ENCODE assay signal across 21 cellular contexts in the genomic region with DNA sequence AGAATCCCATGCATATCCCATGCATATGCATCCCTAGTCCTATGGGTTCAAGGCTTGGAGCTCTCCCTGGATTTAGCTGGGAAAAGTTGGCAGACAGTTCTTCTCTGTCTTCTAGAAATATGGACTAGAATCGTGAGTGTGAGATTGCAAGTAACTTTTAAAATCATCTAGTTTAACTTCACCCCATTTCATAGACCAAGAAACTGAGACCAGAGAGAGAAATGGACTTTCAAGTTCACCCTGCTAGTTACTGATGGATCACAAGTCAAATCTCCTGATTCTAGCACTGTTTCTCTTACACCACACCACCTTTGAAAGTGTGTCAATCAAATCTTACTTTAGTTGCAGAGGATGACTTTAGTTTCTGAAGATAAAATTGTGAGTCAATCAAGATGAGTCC. TPM values are rescaled to one million over a fixed set of nuclear protein-coding genes. Genes with fewer than 3 reads are reported as not detected.
DNase-seq lines count a peak whose midpoint lies in the region; ATAC-seq and TF ChIP-seq lines count a peak whose summit lies in the region.
"Had no signal": no experiment of that assay in that cellular context is flagged by ENCODE, and none has a peak within 500 bp of the region (broad histone marks: within the 10 kb centered on the region; RNA-seq: fewer than 3 reads in every experiment).

No MANE protein-coding gene starts in this region.

- H3K4me3 Mint-ChIP-seq in activated T-cell treated with anti-CD3 and anti-CD28 coated beads, Interleukin-2, amount 50 U/mL, for 24 hours = no peak overlapping the region
- H3K4me3 Mint-ChIP-seq in activated T-cell treated with anti-CD3 and anti-CD28 coated beads, Interleukin-2, amount 50 U/mL, for 4 hours = no peak overlapping the region
- no peak overlapping the region for H3K4me3 Mint-ChIP-seq in endothelial cell (ENCODE audit: unreplicated experiment)
- no peak overlapping the region for H3K4me3 Mint-ChIP-seq in stimulated activated effector memory CD8-positive, alpha-beta T cell treated with anti-CD3 and anti-CD28 coated beads, Interleukin-12 subunit alpha, Interleukin-12 subunit beta, amount 100 ng/mL, for 72 hours
- H3K4me3 Mint-ChIP-seq: nephron; stimulated activated memory B cell treated with anti-CD40 and anti-IgM and Interleukin-4, amounts not matched to agents 10 μg/mL and 1 μg/mL and 100 μg/mL, for 72 hours had no signal

- H3K4me2 ChIP-seq in Loucy (ENCODE audit: low read depth, low read length, poor library complexity, severe bottlenecking) = peak overlapping the region; percentile 66

- peaks cover 4% of the 10 kb centered on the region; the same call in 1 of the 2 replicates for H3K9me3 ChIP-seq in Loucy (ENCODE audit: insufficient read depth, low read depth, low read length)
- H3K9me3 ChIP-seq: BE2C had no signal

- H4K20me1 ChIP-seq in Loucy (ENCODE audit: insufficient read depth, low read length, poor library complexity, severe bottlenecking) = no peaks in the 10 kb centered on the region

- peak overlapping the region; percentile 37 for H3K4me3 ChIP-seq in Loucy (ENCODE audit: low read length, poor library complexity, severe bottlenecking)
- H3K4me3 ChIP-seq: left ventricle myocardium inferior had no signal

- H3K4me1 Mint-ChIP-seq in activated T-cell treated with anti-CD3 and anti-CD28 coated beads, Interleukin-2, amount 50 U/mL, for 24 hours (ENCODE audit: low read depth) = peaks cover 23% of the 10 kb centered on the region
- H3K4me1 Mint-ChIP-seq in activated T-cell treated with anti-CD3 and anti-CD28 coated beads, Interleukin-2, amount 50 U/mL, for 4 hours (ENCODE audit: low read depth) = peaks cover 18% of the 10 kb centered on the region
- peaks cover 45% of the 10 kb centered on the region for H3K4me1 Mint-ChIP-seq in endothelial cell (ENCODE audit: unreplicated experiment)
- peaks cover 32% of the 10 kb centered on the region for H3K4me1 Mint-ChIP-seq in stimulated activated effector memory CD8-positive, alpha-beta T cell treated with anti-CD3 and anti-CD28 coated beads, Interleukin-12 subunit alpha, Interleukin-12 subunit beta, amount 100 ng/mL, for 72 hours

- H3F3A ChIP-seq in Loucy (ENCODE audit: low read depth) = no peaks in the 10 kb centered on the region

- H3K27ac Mint-ChIP-seq in activated T-cell treated with anti-CD3 and anti-CD28 coated beads, Interleukin-2, amount 50 U/mL, for 24 hours = peak overlapping the region; percentile 37
- peak overlapping the region; percentile 74 for H3K27ac Mint-ChIP-seq in endothelial cell (ENCODE audit: unreplicated experiment)
- no peak overlapping the region for H3K27ac Mint-ChIP-seq in stimulated activated effector memory CD8-positive, alpha-beta T cell treated with anti-CD3 and anti-CD28 coated beads, Interleukin-12 subunit alpha, Interleukin-12 subunit beta, amount 100 ng/mL, for 72 hours
- H3K27ac Mint-ChIP-seq: stimulated activated memory B cell treated with anti-CD40 and anti-IgM and Interleukin-4, amounts not matched to agents 10 μg/mL and 1 μg/mL and 100 μg/mL, for 72 hours had no signal

- H3K36me3 ChIP-seq in Loucy (ENCODE audit: insufficient read depth, low read length) = no peaks in the 10 kb centered on the region
- H3K36me3 ChIP-seq: BE2C had no signal

- H3K27me3 ChIP-seq in Loucy (ENCODE audit: insufficient read depth, low read length, poor library complexity, severe bottlenecking) = no peaks in the 10 kb centered on the region
- H3K27me3 ChIP-seq: BE2C had no signal

- H3K9me3 Mint-ChIP-seq in activated T-cell treated with anti-CD3 and anti-CD28 coated beads, Interleukin-2, amount 50 U/mL, for 24 hours = no peaks in the 10 kb centered on the region
- no peaks in the 10 kb centered on the region for H3K9me3 Mint-ChIP-seq in activated T-cell treated with anti-CD3 and anti-CD28 coated beads, Interleukin-2, amount 50 U/mL, for 4 hours
- no peaks in the 10 kb centered on the region for H3K9me3 Mint-ChIP-seq in endothelial cell (ENCODE audit: unreplicated experiment)
- peaks cover 2% of the 10 kb centered on the region for H3K9me3 Mint-ChIP-seq in stimulated activated effector memory CD8-positive, alpha-beta T cell treated with anti-CD3 and anti-CD28 coated beads, Interleukin-12 subunit alpha, Interleukin-12 subunit beta, amount 100 ng/mL, for 72 hours
- H3K9me3 Mint-ChIP-seq: stimulated activated memory B cell treated with anti-CD40 and anti-IgM and Interleukin-4, amounts not matched to agents 10 μg/mL and 1 μg/mL and 100 μg/mL, for 72 hours had no signal

- H3K9ac ChIP-seq in Loucy (ENCODE audit: low read depth, low read length, poor library complexity, severe bottlenecking) = no peak overlapping the region

- H3K27me3 Mint-ChIP-seq in activated T-cell treated with anti-CD3 and anti-CD28 coated beads, Interleukin-2, amount 50 U/mL, for 24 hours = no peaks in the 10 kb centered on the region
- no peaks in the 10 kb centered on the region for H3K27me3 Mint-ChIP-seq in activated T-cell treated with anti-CD3 and anti-CD28 coated beads, Interleukin-2, amount 50 U/mL, for 4 hours (ENCODE audit: low read depth)
- peaks cover 1% of the 10 kb centered on the region for H3K27me3 Mint-ChIP-seq in endothelial cell (ENCODE audit: unreplicated experiment)

- no peak overlapping the region for H2AFZ ChIP-seq in Loucy (ENCODE audit: low read length)

- TF ChIP-seq CTCF in Loucy (conservative IDR thresholded peaks at IDR 0.05; ENCODE audit: low read length) = no peak
- TF ChIP-seq CTCF in endothelial cell (IDR thresholded peaks at IDR 0.05; ENCODE audit: unreplicated experiment) = no peak

- no peak for DNase-seq in activated T-cell treated with anti-CD3 and anti-CD28 coated beads, Interleukin-2, amount 50 U/mL, for 24 hours
- DNase-seq in activated T-cell treated with anti-CD3 and anti-CD28 coated beads, Interleukin-2, amount 50 U/mL, for 4 hours = no peak
- no peak for DNase-seq in endothelial cell (ENCODE audit: low spot score)
- no peak for DNase-seq in stimulated activated effector memory CD8-positive, alpha-beta T cell treated with anti-CD3 and anti-CD28 coated beads, Interleukin-12 subunit alpha, Interleukin-12 subunit beta, amount 100 ng/mL, for 72 hours (ENCODE audit: low spot score in 2 of 2)
- no peak for DNase-seq in erythroblast (lab: John Stamatoyannopoulos, UW)
- no peak for DNase-seq in activated CD8-positive, alpha-beta memory T cell treated with anti-CD3 and anti-CD28 coated beads, Interleukin-2, amount 50 U/mL, for 4 hours
- DNase-seq: activated CD4-positive, alpha-beta T cell treated with anti-CD3 and anti-CD28 coated beads, Interleukin-2, amount 50 U/mL, for 4 hours; activated naive CD4-positive, alpha-beta T cell treated with Interleukin-2 at 50 U/mL for 16 hours; activated T-cell treated with anti-CD3 and anti-CD28 coated beads for 4 hours; amygdala; BE2C; left ventricle myocardium inferior; NCI-H146; NCI-H510A treated with DMSO at 0.1 percent for 48 hours; posterior cingulate gyrus; stimulated activated CD4-positive, alpha-beta T cell treated with anti-CD3 and anti-CD28 coated beads, Interleukin-2, amount 100 ng/mL, for 24 hours had no signal

- no peaks in the 10 kb centered on the region for H3K36me3 Mint-ChIP-seq in activated T-cell treated with anti-CD3 and anti-CD28 coated beads, Interleukin-2, amount 50 U/mL, for 24 hours (ENCODE audit: low read depth)
- no peaks in the 10 kb centered on the region for H3K36me3 Mint-ChIP-seq in activated T-cell treated with anti-CD3 and anti-CD28 coated beads, Interleukin-2, amount 50 U/mL, for 4 hours (ENCODE audit: insufficient read depth)
- H3K36me3 Mint-ChIP-seq in endothelial cell (ENCODE audit: low read depth, unreplicated experiment) = no peaks in the 10 kb centered on the region
- no peaks in the 10 kb centered on the region for H3K36me3 Mint-ChIP-seq in stimulated activated effector memory CD8-positive, alpha-beta T cell treated with anti-CD3 and anti-CD28 coated beads, Interleukin-12 subunit alpha, Interleukin-12 subunit beta, amount 100 ng/mL, for 72 hours

- TF ChIP-seq POLR2A in erythroblast (IDR thresholded peaks at IDR 0.05; ENCODE audit: low read length) = no peak

- H3K4me1 ChIP-seq in Loucy (ENCODE audit: insufficient read depth, low read length, poor library complexity, severe bottlenecking) = peaks cover 49% of the 10 kb centered on the region
- H3K4me1 ChIP-seq: BE2C had no signal

- ATAC-seq in activated T-cell treated with anti-CD3 and anti-CD28 coated beads, Interleukin-2, amount 50 U/mL, for 4 hours = no peak
- peak; percentile 3 for ATAC-seq in stimulated activated effector memory CD8-positive, alpha-beta T cell treated with anti-CD3 and anti-CD28 coated beads, Interleukin-12 subunit alpha, Interleukin-12 subunit beta, amount 100 ng/mL, for 72 hours
- ATAC-seq in HG02870 (IDR thresholded peaks at IDR 0.05; ENCODE audit: unreplicated experiment) = no peak
- ATAC-seq: Panc1; stimulated activated memory B cell treated with anti-CD40 and anti-IgM and Interleukin-4, amounts not matched to agents 10 μg/mL and 1 μg/mL and 100 μg/mL, for 72 hours had no signal

- no peaks in the 10 kb centered on the region for H3K9me2 ChIP-seq in Loucy (replicated peaks; ENCODE audit: low read depth, low read length)

- H3K79me2 ChIP-seq in Loucy (ENCODE audit: insufficient read depth, low read length) = no peaks in the 10 kb centered on the region

RNA-seq across cellular contexts. Expression of a gene that starts 13.4 kb away (rescaled TPM):
- total RNA-seq in activated T-cell treated with anti-CD3 and anti-CD28 coated beads, Interleukin-2, amount 50 U/mL, for 4 hours = under 1 TPM; 0.81 to 0.84 (median 0.82) TPM
- 27.9 TPM for total RNA-seq in endothelial cell (ENCODE audit: unreplicated experiment)

Comparison
In these comparisons a context has a peak if more than half of its experiments do, and no peak if none do; other contexts are left out.
1. RNA of a gene that starts 13.4 kb away (total RNA-seq): 27.9 TPM in endothelial cell (single experiment); 0.81 to 0.84 TPM in activated T-cell treated with anti-CD3 and anti-CD28 coated beads, Interleukin-2, amount 50 U/mL, for 4 hours; every median in the first group is over 10 times any median in the second.